ENCODE assay signal across 28 cellular contexts in genomic region chr12:30788754-30789153, GRCh38.
"Had no signal": no experiment of that assay in that cellular context is flagged by ENCODE, and none has a peak within 500 bp of the region (broad histone marks: within the 10 kb centered on the region; RNA-seq: fewer than 3 reads in every experiment).

No MANE protein-coding gene starts in this region.

- H3K27me3 ChIP-seq: colonic mucosa, dorsolateral prefrontal cortex, esophagus muscularis mucosa, esophagus squamous epithelium, foreskin keratinocyte, gastrocnemius medialis, gastroesophageal sphincter, heart right ventricle had no signal

- H3K27ac Mint-ChIP-seq: dendritic cell treated with granulocyte-macrophage colony-stimulating factor and Interleukin-4, amounts not matched to agents 40 ng/mL and 50 ng/mL, for 4 days; effector memory CD8-positive, alpha-beta T cell; endodermal cell had no signal

- H3K4me1 ChIP-seq: colonic mucosa, esophagus muscularis mucosa, gastroesophageal sphincter, heart right ventricle had no signal

- DNase-seq: colonic mucosa; cortex of kidney; dermis blood vessel endothelial cell; dorsolateral prefrontal cortex; effector CD4-positive, alpha-beta T cell; effector CD8-positive, alpha-beta T cell; effector memory CD4-positive, alpha-beta T cell; effector memory CD8-positive, alpha-beta T cell; endodermal cell; erythroblast; esophagus squamous epithelium; foreskin fibroblast; foreskin keratinocyte; foreskin melanocyte; gastrocnemius medialis; glutamatergic neuron; head of caudate nucleus; heart right ventricle had no signal

- H3K4me3 ChIP-seq: colonic mucosa, coronary artery, dorsolateral prefrontal cortex, esophagus muscularis mucosa, esophagus squamous epithelium, gastrocnemius medialis, gastroesophageal sphincter, heart right ventricle had no signal

- ATAC-seq: effector memory CD8-positive, alpha-beta T cell; esophagus mucosa; foreskin keratinocyte; gastrocnemius medialis; gastroesophageal sphincter; heart right ventricle had no signal

- H3K27ac ChIP-seq: colonic mucosa, coronary artery, dorsolateral prefrontal cortex, epithelial cell of prostate, esophagus muscularis mucosa, esophagus squamous epithelium, foreskin keratinocyte, gastrocnemius medialis, gastroesophageal sphincter, heart right ventricle had no signal

- H3K9me3 ChIP-seq: colonic mucosa, esophagus squamous epithelium, gastrocnemius medialis had no signal

- H3K4me3 Mint-ChIP-seq: dendritic cell treated with granulocyte-macrophage colony-stimulating factor and Interleukin-4, amounts not matched to agents 40 ng/mL and 50 ng/mL, for 4 days; effector memory CD8-positive, alpha-beta T cell; endodermal cell had no signal

- FAIRE-seq: colon, endometrium, endothelial cell of umbilical vein, frontal cortex had no signal

- H3K9me3 Mint-ChIP-seq: effector memory CD8-positive, alpha-beta T cell had no signal

- H3K36me3 ChIP-seq: colonic mucosa, esophagus muscularis mucosa, esophagus squamous epithelium, gastrocnemius medialis, gastroesophageal sphincter, heart right ventricle had no signal
